In the genomic region with DNA sequence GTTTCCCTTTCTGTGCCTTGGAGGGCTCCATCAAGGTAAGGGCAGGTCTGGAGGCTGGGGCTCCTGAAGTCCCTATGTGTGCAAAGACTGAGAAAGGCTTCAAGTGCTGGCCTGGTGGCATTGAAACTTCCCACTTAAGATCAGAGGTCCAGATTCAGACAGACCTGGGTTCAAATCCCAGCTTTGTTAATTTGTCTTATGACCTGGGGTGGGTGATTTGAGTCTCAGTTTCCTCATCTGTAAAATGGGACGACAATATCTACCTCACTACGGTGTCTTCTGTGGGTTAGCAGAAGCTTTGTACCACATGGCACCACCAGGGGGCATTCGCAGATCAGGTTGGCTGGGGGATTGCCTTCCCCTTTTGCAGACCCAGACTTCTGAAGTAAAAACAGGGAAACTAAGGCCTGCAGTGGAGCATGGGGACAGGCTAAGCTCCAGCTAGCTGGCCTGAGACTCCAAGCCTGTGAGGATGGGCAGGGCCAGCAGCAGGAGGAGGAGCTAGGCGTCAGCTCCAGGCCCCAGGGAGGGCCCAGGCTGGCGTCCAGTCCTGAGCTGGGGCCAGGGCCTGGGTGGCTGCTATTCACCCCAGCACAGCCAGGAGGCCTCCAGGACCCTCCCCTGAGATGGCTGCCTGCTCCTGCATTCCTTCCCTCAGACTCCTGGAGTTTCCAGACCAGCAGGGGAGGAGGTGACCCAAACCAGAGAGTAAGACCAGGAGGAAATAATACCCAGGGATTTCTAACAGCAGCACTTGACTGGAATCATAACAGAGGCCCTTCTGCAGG, we compare ENCODE assay signal across 8 cellular contexts. TPM values are rescaled to one million over a fixed set of nuclear protein-coding genes. Genes with fewer than 3 reads are reported as not detected.
DNase-seq lines count a peak whose midpoint lies in the region; ATAC-seq and TF ChIP-seq lines count a peak whose summit lies in the region.

No MANE protein-coding gene starts in this region.

- H3K4me2 ChIP-seq in neuronal stem cell (ENCODE audit: insufficient read depth, low read length, poor library complexity, severe bottlenecking): peak overlapping the region; percentile 99

- H3K36me3 Mint-ChIP-seq in IgD-negative memory B cell: no peaks in the 10 kb centered on the region

- WGBS in neuronal stem cell (ENCODE audit: extremely low coverage in 2 of 2, insufficient read length in 2 of 2, insufficient replicate concordance in 1 of 2), 2 donors: no CpG with 5 or more reads among the region's 5 CpGs
- 12 to 24% (median 17%) methylated on average over 3 to 5 of the region's 5 CpGs for WGBS in stomach, 5 donors

- intact Hi-C loops in stomach (cut with DNase I; ENCODE audit: low total_unique reads): loop anchor here (5.0 kb wide), 1 partner anchor 99 kb away; a partner anchor contains a TSS

- no peaks in the 10 kb centered on the region for H3K27me3 Mint-ChIP-seq in IgD-negative memory B cell

- no peak overlapping the region for H2BK120ac ChIP-seq in neuronal stem cell (ENCODE audit: low read depth, low read length)

- H3K27ac ChIP-seq in neuronal stem cell (replicated peaks; ENCODE audit: low read length) (peak overlapping the region; percentile 9), stomach (peak overlapping the region; percentile 85 to 97 (median 89))

- H3K9me3 Mint-ChIP-seq in IgD-negative memory B cell: no peaks in the 10 kb centered on the region

- H3K27ac Mint-ChIP-seq in IgD-negative memory B cell: peak overlapping the region; percentile 81 to 91 (median 87)

- no peak overlapping the region for H4K91ac ChIP-seq in neuronal stem cell (ENCODE audit: low read depth, low read length, poor library complexity)

- no peak overlapping the region for H3K23ac ChIP-seq in neuronal stem cell (ENCODE audit: low read depth, low read length, poor library complexity)

- H2BK15ac ChIP-seq in neuronal stem cell (ENCODE audit: low read length): peak overlapping the region; percentile 55

- no peak overlapping the region for H3K14ac ChIP-seq in neuronal stem cell (ENCODE audit: low read length)

- TF ChIP-seq POLR2A in stomach (IDR thresholded peaks at IDR 0.05): no peak

- no peak overlapping the region for H2BK5ac ChIP-seq in neuronal stem cell (ENCODE audit: low read length)

- H2AFZ ChIP-seq in neuronal stem cell (ENCODE audit: low read length): peak overlapping the region; percentile 56

- H3K4me1 Mint-ChIP-seq in IgD-negative memory B cell: peaks cover 10 to 22% (median 20%) of the 10 kb centered on the region in 3 donors

- no peak overlapping the region for H3K18ac ChIP-seq in neuronal stem cell (ENCODE audit: low read length)

- peak in 5 of 7 experiments; percentile 68 to 93 (median 87) for TF ChIP-seq CTCF in stomach (IDR thresholded peaks at IDR 0.05)

- no peak overlapping the region for H4K8ac ChIP-seq in neuronal stem cell (ENCODE audit: low read depth, low read length)

- H3K4me1 ChIP-seq in neuronal stem cell (ENCODE audit: control insufficient read depth in 2 of 2, insufficient read depth in 1 of 2, low read depth in 1 of 2, low read length in 2 of 2) (peaks cover 15 to 18% of the 10 kb centered on the region in 2 donors), stomach (peaks cover 36 to 58% (median 48%) of the 10 kb centered on the region in 4 donors)

- no peak for ATAC-seq in HG02763 (IDR thresholded peaks at IDR 0.05; ENCODE audit: unreplicated experiment)

- no peak overlapping the region for H2BK12ac ChIP-seq in neuronal stem cell (ENCODE audit: low read length)

- H3K79me1 ChIP-seq in neuronal stem cell (ENCODE audit: low read depth, low read length): no peaks in the 10 kb centered on the region

- H3K27me3 ChIP-seq in neuronal stem cell (ENCODE audit: control insufficient read depth in 3 of 3, insufficient read depth in 3 of 3, low read depth in 1 of 3, low read length in 3 of 3) (peaks cover 0 to 6% (median 0%) of the 10 kb centered on the region in 3 experiments), stomach (no peaks in the 10 kb centered on the region)

- no peak overlapping the region for H3K4ac ChIP-seq in neuronal stem cell (ENCODE audit: low read length)

- TF ChIP-seq EP300 in stomach (IDR thresholded peaks at IDR 0.05): no peak

- peak overlapping the region; percentile 56 for H3K9ac ChIP-seq in neuronal stem cell (ENCODE audit: low read depth, low read length, poor library complexity)

- peak overlapping the region; percentile 86 to 97 (median 91) for H3K4me3 Mint-ChIP-seq in IgD-negative memory B cell

- H3K36me3 ChIP-seq in neuronal stem cell (replicated peaks in 1 of 2; ENCODE audit: control insufficient read depth in 2 of 2, insufficient read depth in 2 of 2, low read length in 2 of 2) (peaks cover 0 to 2% of the 10 kb centered on the region in 2 donors), stomach (peaks cover 16 to 53% (median 43%) of the 10 kb centered on the region in 4 donors)

- DNase-seq in DMS 273 treated with DMSO at 0.1 percent for 48 hours (lab: John Stamatoyannopoulos, UW) (peak; percentile 12), SK-N-DZ (ENCODE audit: low spot score) (peak; percentile 86), germinal center (ENCODE audit: low spot score) (peak; percentile 84), neuronal stem cell (ENCODE audit: low spot score) (peak; percentile 80), stomach (peak; percentile 89)
- peak; percentile 91 for DNase-seq in activated naive CD4-positive, alpha-beta T cell treated with anti-CD3 and anti-CD28 coated beads, Interleukin-2, amount 50 U/mL, for 16 hours

- peak overlapping the region in 1 of 2 donors; percentile 63 for H3K4me3 ChIP-seq in neuronal stem cell (ENCODE audit: low read length in 2 of 2)
- H3K4me3 ChIP-seq in stomach: peak overlapping the region; percentile 84 to 97 (median 88)

- peak overlapping the region; percentile 98 for H2AK5ac ChIP-seq in neuronal stem cell (ENCODE audit: low read depth, low read length)

- H3K9me3 ChIP-seq in neuronal stem cell (replicated peaks in 1 of 2; ENCODE audit: control insufficient read depth in 2 of 2, insufficient read depth in 1 of 2, low read depth in 1 of 2, low read length in 2 of 2) (no peaks in the 10 kb centered on the region), stomach (no peaks in the 10 kb centered on the region)

RNA-seq across cellular contexts. Expression of a gene that starts 1.5 kb away (rescaled TPM):
- polyA plus RNA-seq in IgD-negative memory B cell: 15.7 TPM
- polyA plus RNA-seq in SK-N-DZ (2014; cell fraction: cytosol; rRNA removed): 3.2 and 4.1 TPM in 2 replicates
- 7.9 and 11.9 TPM in 2 replicates for polyA plus RNA-seq in SK-N-DZ (2014; cell fraction: nucleus; rRNA removed)
- polyA plus RNA-seq in neuronal stem cell (2013, experiment 1 of 2): 13.2 TPM
- 14.0 TPM for polyA plus RNA-seq in neuronal stem cell (2013, experiment 2 of 2)
- 10 to 100 TPM in 1 of 5 donors, 1 to 10 TPM in 4; 1.2 to 57.8 (median 3.7) TPM for total RNA-seq in stomach
- polyA plus RNA-seq in stomach: 10 to 100 TPM in 1 of 3 donors, 1 to 10 TPM in 2; 6.6 to 17.0 (median 7.3) TPM

RNA-seq across cellular contexts. Expression of a gene that starts 21.2 kb away (rescaled TPM):
- polyA plus RNA-seq in IgD-negative memory B cell (0.79 TPM), stomach (10 to 100 TPM in 1 of 3 donors, 1 to 10 TPM in 1, under 1 TPM in 1; 0.33 to 22.7 (median 1.1) TPM)
- not detected in 2 replicates for polyA plus RNA-seq in SK-N-DZ (2014; cell fraction: cytosol; rRNA removed)
- not detected in 2 replicates for polyA plus RNA-seq in SK-N-DZ (2014; cell fraction: nucleus; rRNA removed)
- 0.01 TPM for polyA plus RNA-seq in neuronal stem cell (2013, experiment 1 of 2)
- polyA plus RNA-seq in neuronal stem cell (2013, experiment 2 of 2): 0.04 TPM
- total RNA-seq in stomach: 1 to 10 TPM in 1 of 5 donors, not detected in 4; 1.3 TPM

RNA-seq across cellular contexts. Expression of a gene that starts 38.9 kb away (rescaled TPM):
- polyA plus RNA-seq in IgD-negative memory B cell (44.0 TPM), stomach (10 to 100 TPM; 14.2 to 24.5 (median 20.3) TPM)
- 11.4 and 12.7 TPM in 2 replicates for polyA plus RNA-seq in SK-N-DZ (2014; cell fraction: cytosol; rRNA removed)
- 17.1 and 20.8 TPM in 2 replicates for polyA plus RNA-seq in SK-N-DZ (2014; cell fraction: nucleus; rRNA removed)
- 4.9 TPM for polyA plus RNA-seq in neuronal stem cell (2013, experiment 1 of 2)
- polyA plus RNA-seq in neuronal stem cell (2013, experiment 2 of 2): 4.8 TPM
- 10 to 100 TPM in 3 of 5 donors, 1 to 10 TPM in 2; 2.2 to 23.2 (median 16.3) TPM for total RNA-seq in stomach

RNA-seq across cellular contexts. Expression of a gene that starts 41.3 kb away (rescaled TPM):
- polyA plus RNA-seq in IgD-negative memory B cell (not detected), stomach (1 to 10 TPM in 2 of 3 donors, under 1 TPM in 1; 0.35 to 5.0 (median 1.4) TPM)
- polyA plus RNA-seq in SK-N-DZ (2014; cell fraction: cytosol; rRNA removed): not detected in 2 replicates
- 0.04 TPM in 1 of 2 replicates, not detected in the other for polyA plus RNA-seq in SK-N-DZ (2014; cell fraction: nucleus; rRNA removed)
- 1.4 TPM for polyA plus RNA-seq in neuronal stem cell (2013, experiment 1 of 2)
- 1.4 TPM for polyA plus RNA-seq in neuronal stem cell (2013, experiment 2 of 2)
- 1 to 10 TPM in 3 of 5 donors, not detected in 2; 2.0 to 2.4 (median 2.3) TPM for total RNA-seq in stomach

Comparison
In these comparisons a context has a peak if more than half of its experiments do, and no peak if none do; other contexts are left out.
1. DNase-seq: peak in every context shown above with its lines; median percentile 91 in activated naive CD4-positive, alpha-beta T cell treated with anti-CD3 and anti-CD28 coated beads, Interleukin-2, amount 50 U/mL, for 16 hours; 89 in stomach; 86 in SK-N-DZ; 84 in germinal center; 80 in neuronal stem cell; 12 in DMS 273 treated with DMSO at 0.1 percent for 48 hours.